In the genomic region with DNA sequence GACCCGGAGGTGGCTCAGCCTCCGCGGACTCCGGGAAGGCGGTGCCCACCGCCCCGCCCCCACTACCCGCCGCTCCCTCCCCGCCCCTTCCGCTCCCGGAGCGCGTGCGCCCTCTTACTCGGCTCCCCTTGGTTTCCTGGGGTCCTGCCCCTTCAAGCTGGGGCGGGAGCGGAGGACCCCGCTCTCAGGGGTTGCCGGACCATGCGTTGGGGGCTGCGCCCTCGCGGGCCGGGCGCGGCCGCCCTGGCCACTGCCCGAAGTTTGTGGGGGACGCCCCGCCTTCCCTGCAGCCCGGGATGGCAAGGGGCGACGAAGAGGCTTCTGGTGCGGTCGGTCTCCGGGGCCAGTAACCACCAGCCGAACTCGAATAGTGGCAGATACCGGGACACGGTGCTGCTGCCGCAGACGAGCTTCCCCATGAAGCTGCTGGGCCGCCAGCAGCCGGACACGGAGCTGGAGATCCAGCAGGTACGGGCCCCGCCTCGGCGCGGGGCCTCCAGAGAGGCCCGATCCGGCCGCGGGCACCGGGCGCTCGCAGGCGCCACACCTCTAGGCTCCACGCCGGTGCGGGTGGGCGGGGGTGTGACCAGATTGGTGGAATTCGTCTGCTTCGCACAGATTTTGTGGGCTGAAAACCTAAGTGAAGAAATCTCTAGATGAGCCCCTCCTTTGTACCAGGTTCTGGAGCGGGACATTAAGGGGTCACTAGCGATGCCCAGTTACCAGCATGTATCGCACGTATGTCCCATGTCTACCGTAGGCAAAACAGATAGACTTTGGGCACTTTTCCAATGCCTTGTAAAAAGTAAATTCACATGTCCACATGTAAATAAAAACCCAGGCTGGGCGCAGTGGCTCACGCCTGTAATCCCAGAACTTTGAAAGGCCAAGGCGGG, we compare ENCODE assay signal across 8 cellular contexts. TPM values are rescaled to one million over a fixed set of nuclear protein-coding genes. Genes with fewer than 3 reads are reported as not detected.
DNase-seq lines count a peak whose midpoint lies in the region; ATAC-seq, FAIRE-seq and TF ChIP-seq lines count a peak whose summit lies in the region.

Gene IARS2, plus strand, starts transcription at position 117 of the 896 bp plus-strand sequence. Its CDS starts 85 bp downstream, at position 202.

- peak within 1 kb of the TSS; percentile 24 for H3K4ac ChIP-seq in trophoblast cell (ENCODE audit: low read depth, low read length)

- peak within 1 kb of the TSS; percentile 98 for H4K8ac ChIP-seq in trophoblast cell (ENCODE audit: low read depth, low read length)

- peak within 1 kb of the TSS; percentile 70 for H3K4me2 ChIP-seq in trophoblast cell (ENCODE audit: low read length)

- H3K4me1 Mint-ChIP-seq in activated naive CD8-positive, alpha-beta T cell treated with anti-CD3 and anti-CD28 coated beads for 36 hours: peaks cover 29% of the 10 kb centered on the region

- peaks cover 3% of the 10 kb centered on the region for H3K27me3 Mint-ChIP-seq in activated naive CD8-positive, alpha-beta T cell treated with anti-CD3 and anti-CD28 coated beads for 36 hours

- H3K9me3 ChIP-seq in trophoblast cell (ENCODE audit: insufficient read depth, low read depth, low read length) (no peaks in the 10 kb centered on the region), tibial nerve (no peaks in the 10 kb centered on the region)

- peak within 1 kb of the TSS; percentile 85 for H4K91ac ChIP-seq in trophoblast cell (ENCODE audit: low read depth, low read length)

- H3K36me3 ChIP-seq in trophoblast cell (ENCODE audit: control insufficient read depth in 1 of 2, insufficient read depth in 2 of 2, low read length in 2 of 2) (peaks cover 9 to 10% of the 10 kb centered on the region in 2 experiments), tibial nerve (peaks cover 0 to 28% (median 5%) of the 10 kb centered on the region in 3 donors)

- H3K79me1 ChIP-seq in trophoblast cell (ENCODE audit: low read length): peaks cover 5% of the 10 kb centered on the region

- peak within 1 kb of the TSS; percentile 54 for H2BK5ac ChIP-seq in trophoblast cell (ENCODE audit: low read depth, low read length, poor library complexity)

- no peak within 1 kb of the TSS for H2BK12ac ChIP-seq in trophoblast cell (ENCODE audit: low read length)

- peak within 1 kb of the TSS; percentile 91 for H3K14ac ChIP-seq in trophoblast cell (ENCODE audit: low read length)

- peak within 1 kb of the TSS; percentile 35 for H2AK5ac ChIP-seq in trophoblast cell (ENCODE audit: low read length)

- peak within 1 kb of the TSS; percentile 96 for H3K9ac ChIP-seq in trophoblast cell (ENCODE audit: low read length)

- no peaks in the 10 kb centered on the region for H3K9me3 Mint-ChIP-seq in activated naive CD8-positive, alpha-beta T cell treated with anti-CD3 and anti-CD28 coated beads for 36 hours

- peak in 1 of 5 experiments; percentile 7 for TF ChIP-seq CTCF in tibial nerve (IDR thresholded peaks at IDR 0.05)

- H3K4me3 ChIP-seq in trophoblast cell (ENCODE audit: low read depth, low read length): peak within 1 kb of the TSS; percentile 91
- peak within 1 kb of the TSS; percentile 84 to 97 (median 93) for H3K4me3 ChIP-seq in tibial nerve

- TF ChIP-seq POLR2A in H54 (IDR thresholded peaks at IDR 0.05; ENCODE audit: low read depth, low read length) (peak; percentile 85), tibial nerve (IDR thresholded peaks at IDR 0.05) (peak; percentile 7 to 30)

- H2BK120ac ChIP-seq in trophoblast cell (ENCODE audit: insufficient read depth, low read length, poor library complexity): peak within 1 kb of the TSS; percentile 64

- H3K36me3 Mint-ChIP-seq in activated naive CD8-positive, alpha-beta T cell treated with anti-CD3 and anti-CD28 coated beads for 36 hours: peaks cover 12% of the 10 kb centered on the region

- no CpG with 5 or more reads among the region's 73 CpGs for WGBS in trophoblast cell (ENCODE audit: extremely low coverage, insufficient coverage, insufficient read length)
- 4 to 6% methylated on average over 26 to 43 of the region's 73 CpGs for WGBS in tibial nerve, 2 donors

- H3K79me2 ChIP-seq in trophoblast cell (ENCODE audit: control insufficient read depth, insufficient read depth, low read length, poor library complexity): peaks cover 6% of the 10 kb centered on the region

- H3K4me1 ChIP-seq in trophoblast cell (ENCODE audit: control insufficient read depth in 1 of 2, insufficient read depth in 2 of 2, low read length in 2 of 2): peaks cover 0 to 4% of the 10 kb centered on the region in 2 experiments
- peaks cover 0 to 30% (median 14%) of the 10 kb centered on the region in 4 donors for H3K4me1 ChIP-seq in tibial nerve

- H4K12ac ChIP-seq in trophoblast cell (ENCODE audit: low read depth, low read length): peak within 1 kb of the TSS; percentile 83

- ATAC-seq in Right ventricle myocardium superior (ENCODE audit: poor library complexity): peak; percentile 96

- peak within 1 kb of the TSS; percentile 85 for H2AFZ ChIP-seq in trophoblast cell (ENCODE audit: insufficient read depth, low read length, poor library complexity)

- no peak within 1 kb of the TSS for H3K23ac ChIP-seq in trophoblast cell (ENCODE audit: low read length)

- intact Hi-C loops in Right ventricle myocardium superior (cut with DNase I): no loop called here

- DNase-seq in GDM1 (lab: John Stamatoyannopoulos, UW) (peak; percentile 86), H54 (ENCODE audit: insufficient read length, low spot score) (peak; percentile 82), M059J (ENCODE audit: low read depth) (peak; percentile 78), SKM-1 treated with dmso at 0.1 percent for 144 hours (lab: John Stamatoyannopoulos, UW; ENCODE audit: unreplicated experiment) (peak; percentile 89), Right ventricle myocardium superior (peak; percentile 92), trophoblast cell (peak; percentile 78 to 84), tibial nerve (ENCODE audit: low spot score in 2 of 2) (peak; percentile 76 to 79)
- peak; percentile 92 for DNase-seq in activated naive CD8-positive, alpha-beta T cell treated with anti-CD3 and anti-CD28 coated beads for 36 hours

- FAIRE-seq in H54 (lab: Jason Lieb, UNC): no peak

- peak in 1 of 2 donors; percentile 79 for TF ChIP-seq EP300 in tibial nerve (IDR thresholded peaks at IDR 0.05)

- peak within 1 kb of the TSS; percentile 77 for H3K4me3 Mint-ChIP-seq in activated naive CD8-positive, alpha-beta T cell treated with anti-CD3 and anti-CD28 coated beads for 36 hours

- H3K27ac Mint-ChIP-seq in activated naive CD8-positive, alpha-beta T cell treated with anti-CD3 and anti-CD28 coated beads for 36 hours: peak within 1 kb of the TSS; percentile 42

- H3K27ac ChIP-seq in trophoblast cell (ENCODE audit: low read depth, low read length) (peak within 1 kb of the TSS; percentile 67), tibial nerve (peak within 1 kb of the TSS; percentile 68 to 93 (median 86))

- peak within 1 kb of the TSS; percentile 94 for H3K18ac ChIP-seq in trophoblast cell (ENCODE audit: low read length)

- no peaks in the 10 kb centered on the region for H3K27me3 ChIP-seq in trophoblast cell (ENCODE audit: insufficient read depth, low read length)
- no peaks in the 10 kb centered on the region for H3K27me3 ChIP-seq in tibial nerve

RNA-seq across cellular contexts. Expression of gene IARS2, which starts in this region (rescaled TPM):
- total RNA-seq in M059J (2014; rRNA removed; shearing (Covaris generic)): 56.0 and 88.5 TPM in 2 replicates
- 10 to 100 TPM; 78.5 to 81.4 TPM for total RNA-seq in activated naive CD8-positive, alpha-beta T cell treated with anti-CD3 and anti-CD28 coated beads for 36 hours
- 82.4 TPM for total RNA-seq in Right ventricle myocardium superior
- 45.8 and 46.1 TPM in 2 replicates for polyA plus RNA-seq in trophoblast cell (2013)
- 10 to 100 TPM; 43.3 to 59.0 (median 52.0) TPM for total RNA-seq in tibial nerve

Comparison
In these comparisons a context has a peak if more than half of its experiments do, and no peak if none do; other contexts are left out.
1. Peak in every context shown above with its lines: DNase-seq, ATAC-seq, H3K4me3 ChIP-seq and H3K27ac ChIP-seq.